12 cellular contexts compared by ENCODE assay signal in genomic region chr2:188984680-188985079, GRCh38. TPM values are rescaled to one million over a fixed set of nuclear protein-coding genes. Genes with fewer than 3 reads are reported as not detected.
A peak's percentile ranks its signal among the peaks of the same experiment; 100 is the strongest.
DNase-seq lines count a peak whose midpoint lies in the region; ATAC-seq and TF ChIP-seq lines count a peak whose summit lies in the region.
"Had no signal": no experiment of that assay in that cellular context is flagged by ENCODE, and none has a peak within 500 bp of the region (broad histone marks: within the 10 kb centered on the region; RNA-seq: fewer than 3 reads in every experiment).

No MANE protein-coding gene starts in this region.

- H3K27ac Mint-ChIP-seq in brain, result peak overlapping the region in 2 of 5 experiments; percentile 65 to 81
- H3K27ac Mint-ChIP-seq: natural killer cell had no signal

- no peaks in the 10 kb centered on the region for H3K9me2 ChIP-seq in HCT116 (ENCODE audit: insufficient read depth)

- RAD21 ChIA-PET in HCT116 (lab: Charles Lee; ENCODE audit: low non-redundant PET in 1 of 2, low total read pairs in 2 of 2, uncharacterized antibody in 2 of 2, unreplicated experiment in 2 of 2), result interaction anchor here in 1 of 2 experiments (1.5 kb wide), 1 partner anchor 459 kb away, joined by 8 read pairs; no protein-coding TSS in a partner anchor

- H3K4me2 ChIP-seq in HCT116 (ENCODE audit: low read length), result no peak overlapping the region

- H3K9me3 Mint-ChIP-seq in brain, result no peaks in the 10 kb centered on the region
- H3K9me3 Mint-ChIP-seq in activated T-cell treated with anti-CD3 and anti-CD28 coated beads, Interleukin-2, amount 50 U/mL, for 4 hours, result no peaks in the 10 kb centered on the region
- H3K9me3 Mint-ChIP-seq: natural killer cell had no signal

- H3K79me2 ChIP-seq in HCT116 (ENCODE audit: insufficient read depth, low read length), result no peaks in the 10 kb centered on the region

- no peaks in the 10 kb centered on the region for H3K4me1 ChIP-seq in HCT116 (ENCODE audit: control insufficient read depth in 1 of 2, insufficient read depth in 2 of 2, low read length in 2 of 2)
- H3K4me1 ChIP-seq in thoracic aorta (ENCODE audit: control insufficient read depth in 1 of 2, low read depth in 2 of 2), result peaks cover 32 to 65% of the 10 kb centered on the region in 2 donors
- H3K4me1 ChIP-seq: HAP-1 had no signal

- no peaks in the 10 kb centered on the region for H4K20me1 ChIP-seq in HCT116 (ENCODE audit: insufficient read depth)

- no peaks in the 10 kb centered on the region for H3K27me3 Mint-ChIP-seq in brain
- H3K27me3 Mint-ChIP-seq in activated T-cell treated with anti-CD3 and anti-CD28 coated beads, Interleukin-2, amount 50 U/mL, for 4 hours (ENCODE audit: low read depth), result no peaks in the 10 kb centered on the region

- TF ChIP-seq POLR2A in HCT116 (IDR thresholded peaks at IDR 0.05; ENCODE audit: borderline replicate concordance, extremely low read depth, insufficient read depth, insufficient read length), result no peak

- intact Hi-C loops in HCT116 (cut with micrococcal nuclease), result loop anchor here (2.0 to 10.0 kb wide), 4 partner anchors 217 to 1400 kb away; no protein-coding TSS in a partner anchor

- no TSS peak for BruUV-seq in HCT116 (replicated peaks; lab: Mats Ljungman, UMichigan)

- CTCF ChIA-PET in HCT116 (lab: Charles Lee), result interaction anchor here (0.8 to 5.1 kb wide), 16 partner anchors 8 to 1403 kb away, joined by 3 to 96 read pairs (median 4); partner anchors contain the start of gene COL3A1

- H3K36me3 Mint-ChIP-seq in brain, result peaks cover 10% of the 10 kb centered on the region
- H3K36me3 Mint-ChIP-seq in activated T-cell treated with anti-CD3 and anti-CD28 coated beads, Interleukin-2, amount 50 U/mL, for 4 hours (ENCODE audit: insufficient read depth), result no peaks in the 10 kb centered on the region
- H3K36me3 Mint-ChIP-seq: natural killer cell had no signal

- H3K27me3 ChIP-seq in HCT116 (ENCODE audit: insufficient read depth, low read length) (no peaks in the 10 kb centered on the region), thoracic aorta (replicated peaks; ENCODE audit: insufficient read depth) (no peaks in the 10 kb centered on the region)

- H3K4me1 Mint-ChIP-seq in brain, result peaks cover 7% of the 10 kb centered on the region
- no peaks in the 10 kb centered on the region for H3K4me1 Mint-ChIP-seq in activated T-cell treated with anti-CD3 and anti-CD28 coated beads, Interleukin-2, amount 50 U/mL, for 4 hours (ENCODE audit: low read depth)
- H3K4me1 Mint-ChIP-seq: natural killer cell had no signal

- H3K36me3 ChIP-seq in HCT116 (ENCODE audit: control insufficient read depth in 1 of 2, insufficient read depth in 2 of 2, low read length in 2 of 2) (no peaks in the 10 kb centered on the region), thoracic aorta (peaks cover 28% of the 10 kb centered on the region)
- H3K36me3 ChIP-seq: HAP-1 had no signal

- ATAC-seq in HCT116 (no peak), thoracic aorta (ENCODE audit: insufficient number of reproducible peaks, low FRiP score, low read depth) (peak; percentile 95), GM21381 (IDR thresholded peaks at IDR 0.05; ENCODE audit: unreplicated experiment) (no peak)
- no peak for ATAC-seq in activated T-cell treated with anti-CD3 and anti-CD28 coated beads, Interleukin-2, amount 50 U/mL, for 4 hours
- ATAC-seq: natural killer cell had no signal

- no peak overlapping the region for H3K9ac ChIP-seq in HCT116 (ENCODE audit: low read length)

- peak overlapping the region; percentile 37 for H2AFZ ChIP-seq in HCT116 (ENCODE audit: low read depth, low read length, poor library complexity, severe bottlenecking)

- DNase-seq in HCT116 (ENCODE audit: low read depth, low spot score), result no peak
- peak; percentile 66 for DNase-seq in islet precursor cell
- DNase-seq in thoracic aorta (ENCODE audit: low spot score), result no peak
- no peak for DNase-seq in C1 segment of cervical spinal cord (lab: John Stamatoyannopoulos, UW)
- no peak for DNase-seq in activated T-cell treated with anti-CD3 and anti-CD28 coated beads, Interleukin-2, amount 50 U/mL, for 4 hours
- no peak for DNase-seq in Ammon's horn (ENCODE audit: low spot score)
- DNase-seq: natural killer cell; stimulated activated CD4-positive, alpha-beta T cell treated with anti-CD3 and anti-CD28 coated beads, Interleukin-4, amount 100 ng/mL, for 24 hours; T-helper 2 cell had no signal

- no peaks in the 10 kb centered on the region for H3K9me3 ChIP-seq in HCT116 (ENCODE audit: control insufficient read depth in 1 of 2, insufficient read depth in 1 of 2, low read depth in 1 of 2, low read length in 2 of 2)
- H3K9me3 ChIP-seq in thoracic aorta, result no peaks in the 10 kb centered on the region
- H3K9me3 ChIP-seq: HAP-1 had no signal

- H3K27ac ChIP-seq in HCT116 (ENCODE audit: low read depth, low read length) (no peak overlapping the region), thoracic aorta (peak overlapping the region; percentile 67 to 68)

- H3K4me3 ChIP-seq in HCT116 (replicated peaks in 1 of 2; ENCODE audit: low read depth in 1 of 2, low read length in 2 of 2), result no peak overlapping the region
- H3K4me3 ChIP-seq in thoracic aorta, result peak overlapping the region; percentile 52
- H3K4me3 ChIP-seq: HAP-1 had no signal

- no peak for TF ChIP-seq CTCF in HCT116 (IDR thresholded peaks at IDR 0.05 in 2 of 3, conservative IDR thresholded peaks at IDR 0.05 in 1 of 3; ENCODE audit: borderline replicate concordance in 1 of 3, insufficient read depth in 1 of 3, low read depth in 2 of 3, low read length in 2 of 3)
- TF ChIP-seq CTCF in brain (conservative IDR thresholded peaks at IDR 0.05), result no peak
- no peak for TF ChIP-seq CTCF in thoracic aorta (IDR thresholded peaks at IDR 0.05)

- H3K4me3 Mint-ChIP-seq in brain, result peak overlapping the region in 3 of 5 experiments; percentile 41 to 65 (median 60)
- H3K4me3 Mint-ChIP-seq in activated T-cell treated with anti-CD3 and anti-CD28 coated beads, Interleukin-2, amount 50 U/mL, for 4 hours, result no peak overlapping the region
- H3K4me3 Mint-ChIP-seq: natural killer cell had no signal

- no peak for TF ChIP-seq RAD21 in HCT116 (IDR thresholded peaks at IDR 0.05; ENCODE audit: low read depth)

- POLR2A ChIA-PET in HCT116 (lab: Charles Lee), result no interaction called here

TF ChIP-seq in HCT116, 20 proteins besides CTCF, POLR2A, EP300 and RAD21:
- no peak for TF ChIP-seq SP1 (IDR thresholded peaks at IDR 0.05; ENCODE audit: low read depth)
- no peak for TF ChIP-seq ATF3 (IDR thresholded peaks at IDR 0.05)
- TF ChIP-seq EZH2phosphoT487 (IDR thresholded peaks at IDR 0.05; ENCODE audit: borderline replicate concordance), result no peak
- no peak for TF ChIP-seq CBX3 (IDR thresholded peaks at IDR 0.05; ENCODE audit: low read depth)
- TF ChIP-seq EGR1 (IDR thresholded peaks at IDR 0.05; ENCODE audit: low read depth), result no peak
- TF ChIP-seq TCF7L2 (IDR thresholded peaks at IDR 0.05; ENCODE audit: borderline replicate concordance, extremely low read depth, insufficient read depth, insufficient read length), result no peak
- TF ChIP-seq ZBTB33 (IDR thresholded peaks at IDR 0.05; ENCODE audit: extremely low read depth, insufficient replicate concordance, low read length), result no peak

RNA-seq across cellular contexts. Expression of gene COL3A1, which starts 10.5 kb away (rescaled TPM):
- total RNA-seq in HCT116 (2021; ENCODE audit: unreplicated experiment), result 1.0 TPM
- polyA plus RNA-seq in HCT116 (2012), result 0.02 and 0.05 TPM in 2 replicates
- polyA plus RNA-seq in brain (ENCODE audit: insufficient read depth, low read depth, low replicate concordance), result 13.5 TPM
- 100 to 1,000 TPM; 734 to 875 TPM for total RNA-seq in thoracic aorta
- under 1 TPM; 0.42 to 0.76 (median 0.73) TPM for total RNA-seq in activated T-cell treated with anti-CD3 and anti-CD28 coated beads, Interleukin-2, amount 50 U/mL, for 4 hours
- total RNA-seq: natural killer cell had no signal

Comparison
In these comparisons a context has a peak if more than half of its experiments do, and no peak if none do; other contexts are left out.
1. RNA of gene COL3A1, which starts 10.5 kb away (total RNA-seq): 734 to 875 TPM in thoracic aorta; 1.0 TPM in HCT116 (single experiment) and 0.42 to 0.76 TPM in activated T-cell treated with anti-CD3 and anti-CD28 coated beads, Interleukin-2, amount 50 U/mL, for 4 hours; every median in the first group is over 100 times any median in the second.